In genomic region chr7:102431617-102432298, GRCh38 we compare ENCODE assay signal across 8 cellular contexts. TPM values are rescaled to one million over a fixed set of nuclear protein-coding genes. Genes with fewer than 3 reads are reported as not detected.
DNase-seq lines count a peak whose midpoint lies in the region; ATAC-seq, FAIRE-seq and TF ChIP-seq lines count a peak whose summit lies in the region.

No MANE protein-coding gene starts in this region.

- intact Hi-C loops in tibial artery (cut with DNase I; ENCODE audit: low total_unique reads) = no loop called here

- H3K4me1 ChIP-seq in HAP-1 (peaks cover 10% of the 10 kb centered on the region; the same call in 1 of the 2 replicates), mesodermal cell (ENCODE audit: control insufficient read depth, insufficient read depth, low read length, poor library complexity, severe bottlenecking) (peaks cover 15% of the 10 kb centered on the region), tibial artery (peaks cover 0 to 24% (median 14%) of the 10 kb centered on the region in 4 donors)

- H3K27ac ChIP-seq in mesodermal cell (ENCODE audit: low read depth, low read length, severe bottlenecking) (peak overlapping the region; percentile 49), temporal lobe (ENCODE audit: low read depth, low read length) (peak overlapping the region; percentile 77), tibial artery (peak overlapping the region in 1 of 2 donors; percentile 24)

- H3K27me3 ChIP-seq in HAP-1 (ENCODE audit: low read depth) = no peaks in the 10 kb centered on the region
- no peaks in the 10 kb centered on the region for H3K27me3 ChIP-seq in tibial artery

- peak overlapping the region; percentile 92 for H3K27ac Mint-ChIP-seq in activated naive CD8-positive, alpha-beta T cell treated with anti-CD3 and anti-CD28 coated beads for 36 hours

- 54% methylated on average over 16 to 17 of the region's 17 CpGs for WGBS in mesodermal cell (ENCODE audit: insufficient coverage in 2 of 2), 2 experiments

- ATAC-seq in GM18517 (IDR thresholded peaks at IDR 0.05; ENCODE audit: unreplicated experiment) = no peak

- H3K9me3 Mint-ChIP-seq in activated naive CD8-positive, alpha-beta T cell treated with anti-CD3 and anti-CD28 coated beads for 36 hours = no peaks in the 10 kb centered on the region

- H3K4me1 Mint-ChIP-seq in activated naive CD8-positive, alpha-beta T cell treated with anti-CD3 and anti-CD28 coated beads for 36 hours = peaks cover 51% of the 10 kb centered on the region

- peaks cover 19% of the 10 kb centered on the region for H3K36me3 Mint-ChIP-seq in activated naive CD8-positive, alpha-beta T cell treated with anti-CD3 and anti-CD28 coated beads for 36 hours

- FAIRE-seq in RCC 7860 (lab: Jason Lieb, UNC) = peak; percentile 94

- DNase-seq in COLO668 (lab: John Stamatoyannopoulos, UW; ENCODE audit: unreplicated experiment) (peak; percentile 71), HAP-1 (ENCODE audit: low spot score in 2 of 2) (peak; percentile 11 to 35), RCC 7860 (ENCODE audit: low spot score) (peak; percentile 92), tibial artery (no peak)
- DNase-seq in activated naive CD8-positive, alpha-beta T cell treated with anti-CD3 and anti-CD28 coated beads for 36 hours = peak; percentile 51

- H3K36me3 ChIP-seq in HAP-1 (replicated peaks) (no peaks in the 10 kb centered on the region; the same call in 1 of the 2 replicates), mesodermal cell (ENCODE audit: control insufficient read depth, insufficient read depth, low read length) (peaks cover 26% of the 10 kb centered on the region), tibial artery (peaks cover 6 to 12% (median 8%) of the 10 kb centered on the region in 3 donors)

- H3K27me3 Mint-ChIP-seq in activated naive CD8-positive, alpha-beta T cell treated with anti-CD3 and anti-CD28 coated beads for 36 hours = no peaks in the 10 kb centered on the region

- TF ChIP-seq CTCF in tibial artery (IDR thresholded peaks at IDR 0.05) = no peak

- in situ Hi-C loops in HAP-1 (cut with MboI; ENCODE audit: low sequenced_read_pairs) = no loop called here

- H3K9me3 ChIP-seq in HAP-1 (no peaks in the 10 kb centered on the region), mesodermal cell (ENCODE audit: control insufficient read depth, low read length) (no peaks in the 10 kb centered on the region), tibial artery (no peaks in the 10 kb centered on the region)

- peak overlapping the region; percentile 76 for H3K4me3 Mint-ChIP-seq in activated naive CD8-positive, alpha-beta T cell treated with anti-CD3 and anti-CD28 coated beads for 36 hours

- H3K4me3 ChIP-seq in HAP-1 = no peak overlapping the region
- no peak overlapping the region for H3K4me3 ChIP-seq in mesodermal cell (ENCODE audit: extremely low read depth, insufficient read depth, low read length, poor library complexity, severe bottlenecking)
- H3K4me3 ChIP-seq in tibial artery = no peak overlapping the region

RNA-seq across cellular contexts. Expression of gene ORAI2, which starts 1.6 kb away (rescaled TPM):
- total RNA-seq in activated naive CD8-positive, alpha-beta T cell treated with anti-CD3 and anti-CD28 coated beads for 36 hours = 10 to 100 TPM; 41.4 to 46.2 TPM
- 42.3 TPM for polyA plus RNA-seq in mesodermal cell (2013, experiment 1 of 2)
- polyA plus RNA-seq in mesodermal cell (2013, experiment 2 of 2) = 36.6 TPM
- 23.6 TPM for total RNA-seq in temporal lobe

RNA-seq across cellular contexts. Expression of gene ALKBH4, which starts 32.9 kb away (rescaled TPM):
- 10 to 100 TPM in 1 of 2 experiments, 1 to 10 TPM in 1; 8.8 to 10.1 TPM for total RNA-seq in activated naive CD8-positive, alpha-beta T cell treated with anti-CD3 and anti-CD28 coated beads for 36 hours
- polyA plus RNA-seq in mesodermal cell (2013, experiment 1 of 2) = 8.7 TPM
- 7.1 TPM for polyA plus RNA-seq in mesodermal cell (2013, experiment 2 of 2)
- total RNA-seq in temporal lobe = 11.3 TPM

RNA-seq across cellular contexts. Expression of gene LRWD1, which starts 33.0 kb away (rescaled TPM):
- 10 to 100 TPM; 20.1 to 20.7 TPM for total RNA-seq in activated naive CD8-positive, alpha-beta T cell treated with anti-CD3 and anti-CD28 coated beads for 36 hours
- 19.5 TPM for polyA plus RNA-seq in mesodermal cell (2013, experiment 1 of 2)
- polyA plus RNA-seq in mesodermal cell (2013, experiment 2 of 2) = 15.8 TPM
- total RNA-seq in temporal lobe = 48.4 TPM

RNA-seq across cellular contexts. Expression of gene PRKRIP1, which starts 35.6 kb away (rescaled TPM):
- 10 to 100 TPM; 25.1 to 25.2 TPM for total RNA-seq in activated naive CD8-positive, alpha-beta T cell treated with anti-CD3 and anti-CD28 coated beads for 36 hours
- 27.7 TPM for polyA plus RNA-seq in mesodermal cell (2013, experiment 1 of 2)
- polyA plus RNA-seq in mesodermal cell (2013, experiment 2 of 2) = 25.4 TPM
- total RNA-seq in temporal lobe = 19.2 TPM

RNA-seq across cellular contexts. Expression of gene POLR2J, which starts 47.0 kb away (rescaled TPM):
- 10 to 100 TPM; 63.5 to 67.1 TPM for total RNA-seq in activated naive CD8-positive, alpha-beta T cell treated with anti-CD3 and anti-CD28 coated beads for 36 hours
- 78.0 TPM for polyA plus RNA-seq in mesodermal cell (2013, experiment 1 of 2)
- polyA plus RNA-seq in mesodermal cell (2013, experiment 2 of 2) = 70.1 TPM
- 7.9 TPM for total RNA-seq in temporal lobe

Comparison
In these comparisons a context has a peak if more than half of its experiments do, and no peak if none do; other contexts are left out.
1. DNase-seq: peak in COLO668 (single experiment), HAP-1 (2 of 2), RCC 7860 (single experiment) and activated naive CD8-positive, alpha-beta T cell treated with anti-CD3 and anti-CD28 coated beads for 36 hours (single experiment); none in tibial artery (0 of 2).